ENCODE assay signal across 8 cellular contexts in the genomic region with DNA sequence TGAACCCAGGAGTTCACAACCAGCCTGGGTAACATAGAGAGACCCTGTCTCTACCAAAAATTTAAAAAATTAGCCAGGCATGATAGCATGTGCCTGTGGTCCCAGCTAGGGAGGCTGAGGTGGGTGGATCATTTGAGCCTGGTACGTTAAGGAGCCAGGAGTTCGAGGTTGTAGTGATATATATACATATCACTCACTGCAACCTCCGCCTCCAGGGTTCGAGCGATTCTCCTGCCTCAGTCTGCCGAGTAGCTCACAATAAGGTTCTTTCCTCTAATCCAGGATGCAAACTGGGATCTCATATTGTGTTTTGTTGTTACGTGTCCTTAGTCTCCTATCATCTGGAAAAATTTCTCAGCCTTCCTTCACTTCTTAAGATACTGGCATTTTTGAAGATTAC. TPM values are rescaled to one million over a fixed set of nuclear protein-coding genes. Genes with fewer than 3 reads are reported as not detected.
"Had no signal": no experiment of that assay in that cellular context is flagged by ENCODE, and none has a peak within 500 bp of the region (broad histone marks: within the 10 kb centered on the region; RNA-seq: fewer than 3 reads in every experiment).

No MANE protein-coding gene starts in this region.

- H3K4me3 ChIP-seq: K562 had no signal

- H3K27ac Mint-ChIP-seq: IgD-negative memory B cell had no signal

- ATAC-seq: HepG2, K562 had no signal

- H3K4me1 Mint-ChIP-seq: IgD-negative memory B cell had no signal

- H3K4me3 Mint-ChIP-seq: IgD-negative memory B cell had no signal

- FAIRE-seq: HepG2, HTR-8/SVneo, K562 had no signal

- H3K36me3 Mint-ChIP-seq: IgD-negative memory B cell had no signal

- H3K27me3 Mint-ChIP-seq: IgD-negative memory B cell had no signal

- H3K27ac ChIP-seq: HL-60 had no signal

- DNase-seq: IMR-90, KBM-7 had no signal

RNA-seq across cellular contexts. Expression of a gene that starts 24.0 kb away (rescaled TPM):
- total RNA-seq: HepG2, HT-29, IMR-90, K562 had no signal
